ENCODE assay signal across 1 cellular context in genomic region chr15:68277605-68278344, GRCh38.
TF ChIP-seq lines count a peak whose summit lies in the region.

TSS of gene FEM1B (plus strand) at chr15:68277745. CDS start at chr15:68278418, 673 bp downstream.

TF ChIP-seq in GM12878, 131 proteins besides CTCF, POLR2A, EP300 and RAD21 (continued from another document):
- peak; percentile 94 for TF ChIP-seq NKRF (conservative IDR thresholded peaks at IDR 0.05)
- TF ChIP-seq CBX3 (IDR thresholded peaks at IDR 0.05; ENCODE audit: borderline replicate concordance, low read depth): no peak
- peak; percentile 38 to 77 for TF ChIP-seq SRF (IDR thresholded peaks at IDR 0.05; ENCODE audit: low read depth in 2 of 2, low read length in 2 of 2)
- TF ChIP-seq POLR2AphosphoS2 (IDR thresholded peaks at IDR 0.05; ENCODE audit: low read depth, low read length): peak; percentile 76; the same call in 1 of the 2 replicates
TF ChIP-seq in GM12878: peak in this region for 72.
